8 cellular contexts compared by ENCODE assay signal in genomic region chr18:57581301-57581934, GRCh38. TPM values are rescaled to one million over a fixed set of nuclear protein-coding genes. Genes with fewer than 3 reads are reported as not detected.
DNase-seq lines count a peak whose midpoint lies in the region; ATAC-seq and TF ChIP-seq lines count a peak whose summit lies in the region.

No MANE protein-coding gene starts in this region.

- no peaks in the 10 kb centered on the region for H3K9me3 Mint-ChIP-seq in T-helper 2 cell treated with Interferon-gamma antibody and Interleukin-4, amounts not matched to agents 5 μg/mL and 100 μg/mL, for 36 hours

- peak overlapping the region; percentile 36 for H3K4me2 ChIP-seq in Loucy (ENCODE audit: low read depth, low read length, poor library complexity, severe bottlenecking)

- H3K4me1 Mint-ChIP-seq in T-helper 2 cell treated with Interferon-gamma antibody and Interleukin-4, amounts not matched to agents 5 μg/mL and 100 μg/mL, for 36 hours (ENCODE audit: low read depth) = peaks cover 31% of the 10 kb centered on the region

- no peaks in the 10 kb centered on the region for H4K20me1 ChIP-seq in Loucy (ENCODE audit: insufficient read depth, low read length, poor library complexity, severe bottlenecking)

- H3K27ac Mint-ChIP-seq in T-helper 2 cell treated with Interferon-gamma antibody and Interleukin-4, amounts not matched to agents 5 μg/mL and 100 μg/mL, for 36 hours = no peak overlapping the region

- H3K27ac ChIP-seq in effector memory CD4-positive, alpha-beta T cell (ENCODE audit: insufficient read depth, low read length, poor library complexity, severe bottlenecking) = no peak overlapping the region

- no peaks in the 10 kb centered on the region for H3K27me3 ChIP-seq in Loucy (ENCODE audit: insufficient read depth, low read length, poor library complexity, severe bottlenecking)
- no peaks in the 10 kb centered on the region for H3K27me3 ChIP-seq in effector memory CD4-positive, alpha-beta T cell (replicated peaks; ENCODE audit: control insufficient read depth, insufficient read depth, low read length, poor library complexity, severe bottlenecking)

- no peaks in the 10 kb centered on the region for H3K9me3 ChIP-seq in Loucy (ENCODE audit: insufficient read depth, low read depth, low read length)
- no peaks in the 10 kb centered on the region for H3K9me3 ChIP-seq in effector memory CD4-positive, alpha-beta T cell (ENCODE audit: control insufficient read depth, low read length)

- DNase-seq in left lobe of liver (ENCODE audit: low spot score) = no peak
- no peak for DNase-seq in HCEC 1CT
- DNase-seq in mesenteric fat pad (ENCODE audit: low spot score) = no peak
- DNase-seq in T-helper 2 cell treated with Interferon-gamma antibody and Interleukin-4, amounts not matched to agents 5 μg/mL and 100 μg/mL, for 36 hours (ENCODE audit: low spot score) = no peak
- DNase-seq in effector memory CD4-positive, alpha-beta T cell = no peak

- H3K9ac ChIP-seq in Loucy (ENCODE audit: low read depth, low read length, poor library complexity, severe bottlenecking) = no peak overlapping the region

- no peaks in the 10 kb centered on the region for H3K36me3 ChIP-seq in Loucy (ENCODE audit: insufficient read depth, low read length)
- peaks cover 8% of the 10 kb centered on the region for H3K36me3 ChIP-seq in effector memory CD4-positive, alpha-beta T cell (ENCODE audit: control insufficient read depth, insufficient read depth, low read length)

- no peak overlapping the region for H3K4me3 Mint-ChIP-seq in T-helper 2 cell treated with Interferon-gamma antibody and Interleukin-4, amounts not matched to agents 5 μg/mL and 100 μg/mL, for 36 hours

- peaks cover 14% of the 10 kb centered on the region for H3K36me3 Mint-ChIP-seq in T-helper 2 cell treated with Interferon-gamma antibody and Interleukin-4, amounts not matched to agents 5 μg/mL and 100 μg/mL, for 36 hours (ENCODE audit: low read depth)

- ATAC-seq in GM18519 (IDR thresholded peaks at IDR 0.05; ENCODE audit: low FRiP score, unreplicated experiment) (peak; percentile 93), GM21825 (IDR thresholded peaks at IDR 0.05; ENCODE audit: unreplicated experiment) (peak; percentile 89), left lobe of liver (peak; percentile 29)

- peaks cover 36% of the 10 kb centered on the region for H3K4me1 ChIP-seq in Loucy (ENCODE audit: insufficient read depth, low read length, poor library complexity, severe bottlenecking)
- peaks cover 6% of the 10 kb centered on the region for H3K4me1 ChIP-seq in effector memory CD4-positive, alpha-beta T cell (ENCODE audit: control insufficient read depth, insufficient read depth, low read length, poor library complexity, severe bottlenecking)

- H2AFZ ChIP-seq in Loucy (ENCODE audit: low read length) = peak overlapping the region; percentile 51; the same call in 1 of the 2 replicates

- H3F3A ChIP-seq in Loucy (ENCODE audit: low read depth) = no peaks in the 10 kb centered on the region

- no peak overlapping the region for H3K4me3 ChIP-seq in Loucy (ENCODE audit: low read length, poor library complexity, severe bottlenecking)
- H3K4me3 ChIP-seq in effector memory CD4-positive, alpha-beta T cell (ENCODE audit: insufficient read depth, low read depth, low read length, poor library complexity, severe bottlenecking) = no peak overlapping the region

- peaks cover 11% of the 10 kb centered on the region; the same call in 1 of the 2 replicates for H3K79me2 ChIP-seq in Loucy (ENCODE audit: insufficient read depth, low read length)

- TF ChIP-seq CTCF in Loucy (conservative IDR thresholded peaks at IDR 0.05; ENCODE audit: low read length) = no peak

- no peaks in the 10 kb centered on the region for H3K9me2 ChIP-seq in Loucy (replicated peaks; ENCODE audit: low read depth, low read length)

- H3K27me3 Mint-ChIP-seq in T-helper 2 cell treated with Interferon-gamma antibody and Interleukin-4, amounts not matched to agents 5 μg/mL and 100 μg/mL, for 36 hours (ENCODE audit: low read depth) = no peaks in the 10 kb centered on the region

RNA-seq across cellular contexts. Expression of gene FECH, which starts 5.1 kb away (rescaled TPM):
- 31.5 TPM for total RNA-seq in left lobe of liver
- total RNA-seq in mesenteric fat pad = 19.9 TPM

RNA-seq across cellular contexts. Expression of gene NARS1, which starts 40.2 kb away (rescaled TPM):
- total RNA-seq in left lobe of liver = 36.9 TPM
- total RNA-seq in mesenteric fat pad = 96.1 TPM

Comparison
In these comparisons a context has a peak if more than half of its experiments do, and no peak if none do; other contexts are left out.
1. ATAC-seq: peak in every context shown above with its lines; median percentile 93 in GM18519; 89 in GM21825; 29 in left lobe of liver.